23 cellular contexts compared by ENCODE assay signal in the genomic region with DNA sequence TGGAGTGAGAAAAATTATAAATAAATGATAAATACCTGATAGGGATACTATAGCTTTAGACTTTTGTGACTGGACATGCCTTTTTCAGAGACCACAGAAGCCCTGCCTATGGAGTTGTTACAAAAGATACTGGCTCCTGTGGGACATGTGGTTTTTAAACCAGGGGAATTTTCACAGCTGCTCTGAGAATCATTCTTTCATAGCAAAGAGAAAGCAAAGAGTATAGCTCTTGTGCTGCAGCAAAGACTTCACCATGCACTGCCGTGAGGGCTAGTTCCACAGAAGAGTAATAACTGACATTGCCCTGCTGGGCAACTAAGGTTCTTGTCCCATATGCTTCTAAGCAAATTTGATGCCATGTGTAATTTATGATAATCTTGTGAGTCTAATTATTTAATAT.
"Had no signal": no experiment of that assay in that cellular context is flagged by ENCODE, and none has a peak within 500 bp of the region (broad histone marks: within the 10 kb centered on the region; RNA-seq: fewer than 3 reads in every experiment).

No MANE protein-coding gene starts in this region.

- H3K4me3 ChIP-seq: ascending aorta, gastrocnemius medialis, prostate gland, right atrium auricular region, vagina had no signal

- DNase-seq: activated CD4-positive, alpha-beta T cell treated with anti-CD3 and anti-CD28 coated beads for 1 hour; activated CD8-positive, alpha-beta memory T cell treated with anti-CD3 and anti-CD28 coated beads for 24 hours; activated CD8-positive, alpha-beta memory T cell treated with anti-CD3 and anti-CD28 coated beads, Interleukin-2, amount 50 U/mL, for 48 hours; activated effector memory CD4-positive, alpha-beta T cell treated with anti-CD3 and anti-CD28 coated beads, Interleukin-2, amount 50 U/mL, for 16 hours; activated naive CD4-positive, alpha-beta T cell treated with anti-CD3 and anti-CD28 coated beads, Interleukin-2, amount 50 U/mL, for 16 hours; activated T-cell treated with anti-CD3 and anti-CD28 coated beads, Interleukin-2, amount 50 U/mL, for 48 hours; dermis blood vessel endothelial cell; gastrocnemius medialis; head of caudate nucleus; kidney; naive B cell; small intestine; stimulated activated CD4-positive, alpha-beta T cell treated with anti-CD3 and anti-CD28 coated beads, Interleukin-4, amount 100 ng/mL, for 1 hour; stimulated activated naive CD8-positive, alpha-beta T cell treated with anti-CD3 and anti-CD28 coated beads, Interleukin-15, amount 100 ng/mL, for 72 hours; T-helper 1 cell; trophoblast cell had no signal

- H3K27me3 Mint-ChIP-seq: naive B cell; stimulated activated naive CD8-positive, alpha-beta T cell treated with anti-CD3 and anti-CD28 coated beads, Interleukin-15, amount 100 ng/mL, for 72 hours had no signal

- H3K9me3 Mint-ChIP-seq: naive B cell, neural crest cell had no signal

- H3K27me3 ChIP-seq: ascending aorta, gastrocnemius medialis, right atrium auricular region, vagina had no signal

- H3K27ac Mint-ChIP-seq: naive B cell; stimulated activated naive CD8-positive, alpha-beta T cell treated with anti-CD3 and anti-CD28 coated beads, Interleukin-15, amount 100 ng/mL, for 72 hours had no signal

- H3K27ac ChIP-seq: ascending aorta, gastrocnemius medialis, prostate gland, right atrium auricular region, vagina, VCaP had no signal

- H3K36me3 ChIP-seq: ascending aorta, gastrocnemius medialis, prostate gland, right atrium auricular region, vagina had no signal

- H3K36me3 Mint-ChIP-seq: naive B cell had no signal

- H3K4me1 Mint-ChIP-seq: naive B cell; stimulated activated naive CD8-positive, alpha-beta T cell treated with anti-CD3 and anti-CD28 coated beads, Interleukin-15, amount 100 ng/mL, for 72 hours had no signal

- H3K9me3 ChIP-seq: ascending aorta, gastrocnemius medialis, prostate gland, right atrium auricular region, vagina had no signal

- ATAC-seq: gastrocnemius medialis; left lobe of liver; stimulated activated naive CD8-positive, alpha-beta T cell treated with anti-CD3 and anti-CD28 coated beads, Interleukin-15, amount 100 ng/mL, for 72 hours had no signal

- H3K4me1 ChIP-seq: ascending aorta, gastrocnemius medialis, prostate gland, right atrium auricular region, vagina had no signal

- H3K4me3 Mint-ChIP-seq: naive B cell; neural crest cell; stimulated activated naive CD8-positive, alpha-beta T cell treated with anti-CD3 and anti-CD28 coated beads, Interleukin-15, amount 100 ng/mL, for 72 hours had no signal
